ENCODE assay signal across 8 cellular contexts in the genomic region with DNA sequence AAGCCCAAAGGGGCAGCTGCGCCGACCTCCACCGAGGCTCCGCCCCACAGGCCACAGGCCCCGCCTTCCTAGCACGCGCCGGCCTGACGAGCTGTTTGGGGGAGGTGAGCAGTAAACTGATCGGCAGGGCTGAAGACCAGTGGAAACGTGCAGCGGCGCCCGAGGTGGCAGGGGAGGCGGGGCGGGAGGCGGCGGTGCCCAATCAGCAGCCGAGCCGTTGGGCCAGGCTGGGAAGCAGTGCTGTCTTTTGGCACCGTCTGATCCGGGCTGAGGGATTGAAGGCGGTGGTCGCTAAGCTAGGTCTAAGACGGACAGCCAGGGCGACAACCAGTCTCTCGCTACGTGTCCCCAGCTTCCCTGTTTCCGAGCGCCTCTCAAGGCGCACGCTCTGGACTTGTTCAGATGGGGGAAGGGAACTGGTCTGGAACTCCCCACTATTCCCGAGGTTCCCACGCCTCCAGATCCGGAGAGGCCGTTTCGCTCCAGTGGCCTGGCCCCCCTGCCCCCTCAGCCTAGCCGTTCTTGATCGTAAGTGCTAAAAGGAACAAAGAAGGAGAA. TPM values are rescaled to one million over a fixed set of nuclear protein-coding genes. Genes with fewer than 3 reads are reported as not detected.
DNase-seq lines count a peak whose midpoint lies in the region; ATAC-seq and TF ChIP-seq lines count a peak whose summit lies in the region.

A gene with protein sequence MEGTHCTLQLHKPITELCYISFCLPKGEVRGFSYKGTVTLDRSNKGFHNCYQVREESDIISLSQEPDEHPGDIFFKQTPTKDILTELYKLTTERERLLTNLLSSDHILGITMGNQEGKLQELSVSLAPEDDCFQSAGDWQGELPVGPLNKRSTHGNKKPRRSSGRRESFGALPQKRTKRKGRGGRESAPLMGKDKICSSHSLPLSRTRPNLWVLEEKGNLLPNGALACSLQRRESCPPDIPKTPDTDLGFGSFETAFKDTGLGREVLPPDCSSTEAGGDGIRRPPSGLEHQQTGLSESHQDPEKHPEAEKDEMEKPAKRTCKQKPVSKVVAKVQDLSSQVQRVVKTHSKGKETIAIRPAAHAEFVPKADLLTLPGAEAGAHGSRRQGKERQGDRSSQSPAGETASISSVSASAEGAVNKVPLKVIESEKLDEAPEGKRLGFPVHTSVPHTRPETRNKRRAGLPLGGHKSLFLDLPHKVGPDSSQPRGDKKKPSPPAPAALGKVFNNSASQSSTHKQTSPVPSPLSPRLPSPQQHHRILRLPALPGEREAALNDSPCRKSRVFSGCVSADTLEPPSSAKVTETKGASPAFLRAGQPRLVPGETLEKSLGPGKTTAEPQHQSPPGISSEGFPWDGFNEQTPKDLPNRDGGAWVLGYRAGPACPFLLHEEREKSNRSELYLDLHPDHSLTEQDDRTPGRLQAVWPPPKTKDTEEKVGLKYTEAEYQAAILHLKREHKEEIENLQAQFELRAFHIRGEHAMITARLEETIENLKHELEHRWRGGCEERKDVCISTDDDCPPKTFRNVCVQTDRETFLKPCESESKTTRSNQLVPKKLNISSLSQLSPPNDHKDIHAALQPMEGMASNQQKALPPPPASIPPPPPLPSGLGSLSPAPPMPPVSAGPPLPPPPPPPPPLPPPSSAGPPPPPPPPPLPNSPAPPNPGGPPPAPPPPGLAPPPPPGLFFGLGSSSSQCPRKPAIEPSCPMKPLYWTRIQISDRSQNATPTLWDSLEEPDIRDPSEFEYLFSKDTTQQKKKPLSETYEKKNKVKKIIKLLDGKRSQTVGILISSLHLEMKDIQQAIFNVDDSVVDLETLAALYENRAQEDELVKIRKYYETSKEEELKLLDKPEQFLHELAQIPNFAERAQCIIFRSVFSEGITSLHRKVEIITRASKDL (N-terminal part only) (minus strand): TSS at position 11 of the 558 bp plus-strand sequence. CDS start 39,800 bp downstream, outside the sequence.

- H3K27ac ChIP-seq in body of pancreas (peak within 1 kb of the TSS in 2 of 4 donors; percentile 31 to 32), rectal smooth muscle tissue (ENCODE audit: low read depth, low read length) (peak within 1 kb of the TSS; percentile 33), urinary bladder (ENCODE audit: low read depth) (no peak within 1 kb of the TSS)

- peak; percentile 100 for ATAC-seq in body of pancreas

- peak in 2 of 3 donors; percentile 45 to 46 for TF ChIP-seq POLR2A in body of pancreas (IDR thresholded peaks at IDR 0.05)

- H3K4me3 ChIP-seq in body of pancreas (peak within 1 kb of the TSS in 1 of 2 donors; percentile 31), rectal smooth muscle tissue (ENCODE audit: low read length) (peak within 1 kb of the TSS; percentile 72), urinary bladder (ENCODE audit: low read depth, low read length) (peak within 1 kb of the TSS; percentile 9)

- H3K36me3 ChIP-seq in body of pancreas (replicated peaks in 1 of 2; ENCODE audit: insufficient read depth in 1 of 2, low read depth in 2 of 2) (no peaks in the 10 kb centered on the region), rectal smooth muscle tissue (ENCODE audit: control insufficient read depth, insufficient read depth, low read length) (no peaks in the 10 kb centered on the region), urinary bladder (ENCODE audit: insufficient read depth) (no peaks in the 10 kb centered on the region)

- CTCF ChIA-PET in HEK293T (lab: Yijun Ruan, JAX): interaction anchor here (0.8 kb wide), 1 partner anchor 21 kb away, joined by 5 read pairs; no protein-coding TSS in a partner anchor

- POLR2A ChIA-PET in HEK293T (lab: Yijun Ruan, JAX): interaction anchor here (0.8 to 0.9 kb wide), 2 partner anchors 40 to 47 kb away, joined by 3 to 4 read pairs; no protein-coding TSS in a partner anchor

- H3K9me3 ChIP-seq in body of pancreas: no peaks in the 10 kb centered on the region

- WGBS in body of pancreas, 2 donors: 1 to 3% methylated on average over 18 to 39 of the region's 39 CpGs
- WGBS in urinary bladder: under 1% methylated on average over 39 of the region's 39 CpGs

- DNase-seq in GDM1 (lab: John Stamatoyannopoulos, UW) (peak; percentile 65), HEK293T (ENCODE audit: extremely low spot score) (peak; percentile 88), NCI-H1105 treated with DMSO at 0.1 percent for 48 hours (lab: John Stamatoyannopoulos, UW) (peak; percentile 61), UCSD-AML1 (lab: John Stamatoyannopoulos, UW; ENCODE audit: unreplicated experiment) (peak; percentile 88), body of pancreas (peak; percentile 94 to 96 (median 95)), hypothalamus (lab: John Stamatoyannopoulos, UW) (peak; percentile 49 to 97 (median 88))

- intact Hi-C loops in body of pancreas (cut with DNase I): no loop called here

- H3K4me1 ChIP-seq in body of pancreas (peaks cover 4% of the 10 kb centered on the region), rectal smooth muscle tissue (ENCODE audit: control insufficient read depth, insufficient read depth, low read length) (no peaks in the 10 kb centered on the region), urinary bladder (ENCODE audit: insufficient read depth) (no peaks in the 10 kb centered on the region)

- no peak within 1 kb of the TSS for H3K9ac ChIP-seq in rectal smooth muscle tissue (ENCODE audit: low read length)

- no peak for TF ChIP-seq CTCF in body of pancreas (IDR thresholded peaks at IDR 0.05)

- H3K27me3 ChIP-seq in body of pancreas (no peaks in the 10 kb centered on the region), rectal smooth muscle tissue (ENCODE audit: control insufficient read depth, insufficient read depth, low read length) (no peaks in the 10 kb centered on the region)

TF ChIP-seq in HEK293T, 16 proteins besides CTCF, POLR2A, EP300 and RAD21:
- TF ChIP-seq LEF1 (IDR thresholded peaks at IDR 0.05; ENCODE audit: borderline replicate concordance) (no peak), L3MBTL2 (conservative IDR thresholded peaks at IDR 0.05) (peak; percentile 54; the same call in 1 of the 2 replicates)
- TF ChIP-seq, protein P1, sequence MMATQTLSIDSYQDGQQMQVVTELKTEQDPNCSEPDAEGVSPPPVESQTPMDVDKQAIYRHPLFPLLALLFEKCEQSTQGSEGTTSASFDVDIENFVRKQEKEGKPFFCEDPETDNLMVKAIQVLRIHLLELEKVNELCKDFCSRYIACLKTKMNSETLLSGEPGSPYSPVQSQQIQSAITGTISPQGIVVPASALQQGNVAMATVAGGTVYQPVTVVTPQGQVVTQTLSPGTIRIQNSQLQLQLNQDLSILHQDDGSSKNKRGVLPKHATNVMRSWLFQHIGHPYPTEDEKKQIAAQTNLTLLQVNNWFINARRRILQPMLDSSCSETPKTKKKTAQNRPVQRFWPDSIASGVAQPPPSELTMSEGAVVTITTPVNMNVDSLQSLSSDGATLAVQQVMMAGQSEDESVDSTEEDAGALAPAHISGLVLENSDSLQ (IDR thresholded peaks at IDR 0.05): peak; percentile 99

RNA-seq across cellular contexts. Expression of the gene that starts here (rescaled TPM):
- 10 to 100 TPM; 13.7 to 17.1 TPM for total RNA-seq in body of pancreas
- 6.2 TPM for total RNA-seq in urinary bladder
- 0.95 TPM for polyA plus RNA-seq in urinary bladder
